In the genomic region with DNA sequence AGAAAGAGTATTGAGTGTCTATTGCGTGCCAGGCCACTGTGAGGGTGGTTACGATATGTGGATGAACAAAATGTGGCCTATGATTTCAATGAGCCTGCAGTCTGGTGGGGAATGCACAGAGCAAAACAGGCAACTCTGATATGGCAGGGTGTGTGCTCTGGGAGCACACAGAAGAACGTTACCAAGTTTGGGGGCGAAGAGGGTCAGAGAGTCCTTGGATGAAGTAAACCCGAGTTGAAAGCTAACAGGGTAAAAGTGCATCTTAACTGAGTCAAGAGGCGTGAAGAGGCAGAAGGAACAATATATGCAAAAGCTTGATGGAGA, we compare ENCODE assay signal across 9 cellular contexts. TPM values are rescaled to one million over a fixed set of nuclear protein-coding genes. Genes with fewer than 3 reads are reported as not detected.
A peak's percentile ranks its signal among the peaks of the same experiment; 100 is the strongest.
DNase-seq lines count a peak whose midpoint lies in the region; ATAC-seq, FAIRE-seq and TF ChIP-seq lines count a peak whose summit lies in the region.
"Had no signal": no experiment of that assay in that cellular context is flagged by ENCODE, and none has a peak within 500 bp of the region (broad histone marks: within the 10 kb centered on the region; RNA-seq: fewer than 3 reads in every experiment).

No MANE protein-coding gene starts in this region.

- H3K4me3 ChIP-seq in kidney (ENCODE audit: low read length in 2 of 2) (peak overlapping the region; percentile 85 to 90), thyroid gland (replicated peaks in 1 of 3) (peak overlapping the region; percentile 34 to 48 (median 41))

- no peaks in the 10 kb centered on the region for H3K27me3 Mint-ChIP-seq in activated T-cell treated with anti-CD3 and anti-CD28 coated beads, Interleukin-2, amount 50 U/mL, for 4 hours (ENCODE audit: low read depth)
- H3K27me3 Mint-ChIP-seq in activated naive CD8-positive, alpha-beta T cell treated with anti-CD3 and anti-CD28 coated beads, Interleukin-2, amount 50 U/mL, for 24 hours, result no peaks in the 10 kb centered on the region

- H3K4me3 Mint-ChIP-seq in activated T-cell treated with anti-CD3 and anti-CD28 coated beads, Interleukin-2, amount 50 U/mL, for 4 hours, result peak overlapping the region; percentile 87
- peak overlapping the region; percentile 87 for H3K4me3 Mint-ChIP-seq in activated naive CD8-positive, alpha-beta T cell treated with anti-CD3 and anti-CD28 coated beads, Interleukin-2, amount 50 U/mL, for 24 hours

- WGBS in thyroid gland, 2 donors, result 27 to 31% methylated on average over 6 of the region's 6 CpGs

- peaks cover 0 to 4% of the 10 kb centered on the region in 2 donors for H3K36me3 ChIP-seq in kidney (ENCODE audit: control insufficient read depth in 1 of 2, insufficient read depth in 2 of 2, low read length in 2 of 2)
- peaks cover 0 to 3% of the 10 kb centered on the region in 2 donors for H3K36me3 ChIP-seq in thyroid gland

- no peaks in the 10 kb centered on the region for H3K27me3 ChIP-seq in thyroid gland

- no peak for DNase-seq in activated T-cell treated with anti-CD3 and anti-CD28 coated beads, Interleukin-2, amount 50 U/mL, for 4 hours
- no peak for DNase-seq in activated T-cell treated with anti-CD3 and anti-CD28 coated beads, Interleukin-2, amount 50 U/mL, for 1 hour
- no peak for DNase-seq in activated naive CD8-positive, alpha-beta T cell treated with anti-CD3 and anti-CD28 coated beads, Interleukin-2, amount 50 U/mL, for 24 hours
- DNase-seq in kidney (no peak), thyroid gland (no peak), NCI-H748 (lab: John Stamatoyannopoulos, UW; ENCODE audit: unreplicated experiment) (no peak), NCI-H510A (lab: John Stamatoyannopoulos, UW) (no peak)
- no peak for DNase-seq in activated effector memory CD4-positive, alpha-beta T cell treated with anti-CD3 and anti-CD28 coated beads, Interleukin-2, amount 50 U/mL, for 16 hours

- peak overlapping the region; percentile 3 to 81 for H3K9ac ChIP-seq in kidney (ENCODE audit: low read length in 2 of 2)

- H3K9me3 ChIP-seq in kidney (ENCODE audit: control insufficient read depth in 1 of 2, low read length in 2 of 2) (no peaks in the 10 kb centered on the region), thyroid gland (no peaks in the 10 kb centered on the region)

- H3K27ac ChIP-seq in kidney (ENCODE audit: low read depth in 2 of 2, low read length in 2 of 2) (peak overlapping the region; percentile 94 to 98), thyroid gland (peak overlapping the region; percentile 94 to 99 (median 96))

- no peak for TF ChIP-seq POLR2A in thyroid gland (IDR thresholded peaks at IDR 0.05)

- intact Hi-C loops in kidney (cut with DNase I) (no loop called here), thyroid gland (cut with DNase I) (loop anchor here (5.0 kb wide), 1 partner anchor 98 kb away; no protein-coding TSS in a partner anchor)

- H3K36me3 Mint-ChIP-seq in activated T-cell treated with anti-CD3 and anti-CD28 coated beads, Interleukin-2, amount 50 U/mL, for 4 hours (ENCODE audit: insufficient read depth), result peaks cover 10% of the 10 kb centered on the region
- H3K36me3 Mint-ChIP-seq in activated naive CD8-positive, alpha-beta T cell treated with anti-CD3 and anti-CD28 coated beads, Interleukin-2, amount 50 U/mL, for 24 hours (ENCODE audit: low read depth), result peaks cover 8% of the 10 kb centered on the region

- ATAC-seq in activated T-cell treated with anti-CD3 and anti-CD28 coated beads, Interleukin-2, amount 50 U/mL, for 4 hours, result no peak
- ATAC-seq in activated naive CD8-positive, alpha-beta T cell treated with anti-CD3 and anti-CD28 coated beads, Interleukin-2, amount 50 U/mL, for 24 hours, result no peak

- TF ChIP-seq CTCF in kidney (IDR thresholded peaks at IDR 0.05; ENCODE audit: borderline replicate concordance, extremely low read depth, insufficient read depth) (no peak), thyroid gland (IDR thresholded peaks at IDR 0.05) (no peak)

- peaks cover 12% of the 10 kb centered on the region for H3K4me1 Mint-ChIP-seq in activated T-cell treated with anti-CD3 and anti-CD28 coated beads, Interleukin-2, amount 50 U/mL, for 4 hours (ENCODE audit: low read depth)
- H3K4me1 Mint-ChIP-seq in activated naive CD8-positive, alpha-beta T cell treated with anti-CD3 and anti-CD28 coated beads, Interleukin-2, amount 50 U/mL, for 24 hours, result peaks cover 21% of the 10 kb centered on the region

- H3K4me1 ChIP-seq in kidney (ENCODE audit: control insufficient read depth in 1 of 2, insufficient read depth in 1 of 2, low read depth in 1 of 2, low read length in 2 of 2) (no peaks in the 10 kb centered on the region), thyroid gland (peaks cover 3 to 18% of the 10 kb centered on the region in 2 donors)

- no peaks in the 10 kb centered on the region for H3K9me3 Mint-ChIP-seq in activated T-cell treated with anti-CD3 and anti-CD28 coated beads, Interleukin-2, amount 50 U/mL, for 4 hours
- H3K9me3 Mint-ChIP-seq in activated naive CD8-positive, alpha-beta T cell treated with anti-CD3 and anti-CD28 coated beads, Interleukin-2, amount 50 U/mL, for 24 hours, result no peaks in the 10 kb centered on the region

- peak overlapping the region; percentile 98 for H3K27ac Mint-ChIP-seq in activated naive CD8-positive, alpha-beta T cell treated with anti-CD3 and anti-CD28 coated beads, Interleukin-2, amount 50 U/mL, for 24 hours

- no peak for FAIRE-seq in kidney (lab: Jason Lieb, UNC)

RNA-seq across cellular contexts. Expression of a gene that starts 0.3 kb away (rescaled TPM):
- 10 to 100 TPM; 16.9 to 25.3 (median 17.9) TPM for total RNA-seq in activated T-cell treated with anti-CD3 and anti-CD28 coated beads, Interleukin-2, amount 50 U/mL, for 4 hours
- total RNA-seq in kidney, result 29.5 TPM
- 93.7 TPM for polyA plus RNA-seq in kidney (ENCODE audit: insufficient read depth, low read depth, low replicate concordance)
- total RNA-seq in thyroid gland, result 10 to 100 TPM; 24.7 to 47.1 (median 38.0) TPM

RNA-seq across cellular contexts. Expression of a gene that starts 0.6 kb away (rescaled TPM):
- 10 to 100 TPM; 11.1 to 12.5 (median 11.4) TPM for total RNA-seq in activated T-cell treated with anti-CD3 and anti-CD28 coated beads, Interleukin-2, amount 50 U/mL, for 4 hours
- 2.6 TPM for total RNA-seq in kidney
- 1.5 TPM for polyA plus RNA-seq in kidney (ENCODE audit: insufficient read depth, low read depth, low replicate concordance)
- total RNA-seq in thyroid gland, result 1 to 10 TPM; 1.8 to 3.0 (median 2.8) TPM

RNA-seq across cellular contexts. Expression of a gene that starts 8.2 kb away (rescaled TPM):
- 10 to 100 TPM; 22.9 to 24.2 (median 23.8) TPM for total RNA-seq in activated T-cell treated with anti-CD3 and anti-CD28 coated beads, Interleukin-2, amount 50 U/mL, for 4 hours
- total RNA-seq in kidney, result 27.8 TPM
- polyA plus RNA-seq in kidney (ENCODE audit: insufficient read depth, low read depth, low replicate concordance), result 30.0 TPM
- 10 to 100 TPM; 35.3 to 44.9 (median 36.6) TPM for total RNA-seq in thyroid gland

RNA-seq across cellular contexts. Expression of a gene that starts 32.0 kb away (rescaled TPM):
- under 1 TPM in 1 of 3 donors, not detected in 2; 0.35 TPM for total RNA-seq in activated T-cell treated with anti-CD3 and anti-CD28 coated beads, Interleukin-2, amount 50 U/mL, for 4 hours
- 1,312 TPM for total RNA-seq in kidney
- polyA plus RNA-seq in kidney (ENCODE audit: insufficient read depth, low read depth, low replicate concordance), result 1,857 TPM
- total RNA-seq in thyroid gland, result 100 to 1,000 TPM; 174 to 350 (median 250) TPM

RNA-seq across cellular contexts. Expression of a gene that starts 32.9 kb away (rescaled TPM):
- total RNA-seq in activated T-cell treated with anti-CD3 and anti-CD28 coated beads, Interleukin-2, amount 50 U/mL, for 4 hours, result not detected
- total RNA-seq in kidney, result 4.4 TPM
- polyA plus RNA-seq in kidney (ENCODE audit: insufficient read depth, low read depth, low replicate concordance), result 15.7 TPM
- under 1 TPM in 1 of 4 donors, not detected in 3; 0.22 TPM for total RNA-seq in thyroid gland
- total RNA-seq: dermis microvascular lymphatic vessel endothelial cell had no signal
